22 cellular contexts compared by ENCODE assay signal in the genomic region with DNA sequence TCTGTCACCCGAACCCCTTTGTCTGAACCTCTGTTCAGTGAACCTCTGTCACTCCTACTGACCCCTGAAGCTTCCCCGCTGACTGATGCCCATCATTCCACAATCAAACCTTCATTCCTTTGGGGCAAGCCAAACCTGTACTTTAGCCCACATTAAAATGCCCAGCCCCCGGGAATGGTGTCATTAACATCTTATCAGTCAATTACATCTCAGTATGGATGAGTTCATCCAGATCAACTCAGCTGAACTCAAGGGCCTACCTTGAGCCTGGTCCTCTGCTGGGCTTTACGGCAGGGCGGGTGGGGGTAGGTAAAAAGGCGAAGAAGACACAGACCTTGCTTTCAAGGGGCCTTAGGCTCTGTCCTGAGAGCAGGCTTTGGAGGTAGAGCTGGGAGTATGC.
"Had no signal": no experiment of that assay in that cellular context is flagged by ENCODE, and none has a peak within 500 bp of the region (broad histone marks: within the 10 kb centered on the region; RNA-seq: fewer than 3 reads in every experiment).

No MANE protein-coding gene starts in this region.

- H3K9me3 ChIP-seq: ovary, suprapubic skin, thyroid gland, upper lobe of right lung, vagina had no signal

- H3K4me3 ChIP-seq: hepatocyte, lung, ovary, smooth muscle cell, suprapubic skin, thyroid gland, upper lobe of right lung, vagina had no signal

- DNase-seq: dermis blood vessel endothelial cell; foreskin keratinocyte; head of caudate nucleus; kidney; left cardiac atrium; left ventricle myocardium superior; mesenchymal stem cell; midbrain; naive thymus-derived CD4-positive, alpha-beta T cell; nucleus accumbens; ovary; right cardiac atrium; stimulated activated CD4-positive, alpha-beta T cell treated with anti-CD3 and anti-CD28 coated beads, Interleukin-2, amount 100 ng/mL, for 48 hours; stimulated activated naive CD8-positive, alpha-beta T cell treated with anti-CD3 and anti-CD28 coated beads, Interleukin-15, Interleukin-2, amounts not matched to agents 100 U/mL and 50 U/mL, for 24 hours; thyroid gland; upper lobe of right lung had no signal

- H3K36me3 Mint-ChIP-seq: naive thymus-derived CD4-positive, alpha-beta T cell had no signal

- H3K4me1 ChIP-seq: foreskin keratinocyte, suprapubic skin, thyroid gland, upper lobe of right lung, vagina had no signal

- H3K27me3 ChIP-seq: foreskin keratinocyte, hepatocyte, ovary, suprapubic skin, thyroid gland, upper lobe of right lung, vagina had no signal

- H3K27ac ChIP-seq: foreskin keratinocyte, hepatocyte, ovary, suprapubic skin, thyroid gland, upper lobe of right lung had no signal

- H3K27ac Mint-ChIP-seq: naive thymus-derived CD4-positive, alpha-beta T cell; progenitor cell of endocrine pancreas had no signal

- ATAC-seq: left cardiac atrium; left ventricle myocardium superior; naive thymus-derived CD4-positive, alpha-beta T cell; right cardiac atrium; stimulated activated naive CD8-positive, alpha-beta T cell treated with anti-CD3 and anti-CD28 coated beads, Interleukin-15, Interleukin-2, amounts not matched to agents 100 U/mL and 50 U/mL, for 24 hours; upper lobe of right lung had no signal

- H3K9me3 Mint-ChIP-seq: naive thymus-derived CD4-positive, alpha-beta T cell had no signal

- H3K36me3 ChIP-seq: ovary, suprapubic skin, thyroid gland, upper lobe of right lung, vagina had no signal

- H3K4me3 Mint-ChIP-seq: naive thymus-derived CD4-positive, alpha-beta T cell had no signal
